Comparison of ENCODE assay signal across 8 cellular contexts in the genomic region with DNA sequence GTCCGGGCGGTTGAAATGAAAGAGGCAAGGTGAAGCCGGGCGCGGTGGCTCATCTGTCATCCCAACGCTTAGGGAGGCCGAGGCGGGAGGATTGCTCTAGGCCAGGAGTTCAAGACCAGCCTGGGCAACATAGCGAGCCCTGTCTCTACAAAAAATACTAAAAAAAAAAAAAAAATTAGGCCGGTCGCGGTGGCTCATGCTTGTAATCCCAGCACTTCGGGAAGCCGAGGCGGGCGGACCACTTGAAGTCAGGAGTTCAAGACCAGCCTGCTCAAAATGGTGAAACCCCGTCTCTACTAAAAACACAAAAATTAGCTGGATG. TPM values are rescaled to one million over a fixed set of nuclear protein-coding genes. Genes with fewer than 3 reads are reported as not detected.
A peak's percentile ranks its signal among the peaks of the same experiment; 100 is the strongest.
DNase-seq lines count a peak whose midpoint lies in the region; ATAC-seq and TF ChIP-seq lines count a peak whose summit lies in the region.

No MANE protein-coding gene starts in this region.

- TF ChIP-seq POLR2A in heart left ventricle (IDR thresholded peaks at IDR 0.05) (no peak), upper lobe of left lung (IDR thresholded peaks at IDR 0.05) (no peak)

- H3K27me3 Mint-ChIP-seq in brain = peaks cover 8% of the 10 kb centered on the region

- WGBS in heart left ventricle, 4 donors = 19 to 32% (median 23%) methylated on average over 16 to 17 of the region's 17 CpGs
- WGBS in mesodermal cell (ENCODE audit: insufficient coverage in 2 of 2), 2 experiments = 22 to 27% methylated on average over 12 to 13 of the region's 17 CpGs
- 24 to 27% methylated on average over 17 of the region's 17 CpGs for WGBS in upper lobe of left lung, 2 donors

- H3K27ac Mint-ChIP-seq in brain = peak overlapping the region in 3 of 5 experiments; percentile 91 to 98 (median 97)

- no peak for ATAC-seq in heart left ventricle
- ATAC-seq in upper lobe of left lung (ENCODE audit: low FRiP score in 2 of 2) = no peak
- no peak for ATAC-seq in HG03565 (IDR thresholded peaks at IDR 0.05; ENCODE audit: unreplicated experiment)

- H3K4me1 ChIP-seq in heart left ventricle (peaks cover 7 to 26% (median 14%) of the 10 kb centered on the region in 12 donors), mesodermal cell (ENCODE audit: control insufficient read depth, insufficient read depth, low read length, poor library complexity, severe bottlenecking) (no peaks in the 10 kb centered on the region), upper lobe of left lung (peaks cover 11 to 27% (median 15%) of the 10 kb centered on the region in 4 donors)

- H3K36me3 Mint-ChIP-seq in brain = peaks cover 37% of the 10 kb centered on the region

- DNase-seq in heart left ventricle (no peak), cardiac septum (ENCODE audit: low spot score) (no peak), upper lobe of left lung (no peak)
- DNase-seq in activated CD4-positive, CD25-positive, alpha-beta regulatory T cell treated with anti-CD3 and anti-CD28 coated beads, Interleukin-2, amount 50 U/mL, for 72 hours = no peak
- no peak for DNase-seq in activated CD4-positive, alpha-beta T cell treated with anti-CD3 and anti-CD28 coated beads for 1 hour

- TF ChIP-seq EP300 in upper lobe of left lung (IDR thresholded peaks at IDR 0.05) = no peak

- H3K36me3 ChIP-seq in heart left ventricle (peaks cover 0 to 38% (median 29%) of the 10 kb centered on the region in 9 donors), mesodermal cell (ENCODE audit: control insufficient read depth, insufficient read depth, low read length) (peaks cover 26% of the 10 kb centered on the region), upper lobe of left lung (peaks cover 16 to 41% (median 30%) of the 10 kb centered on the region in 4 donors)

- peak overlapping the region; percentile 47 to 99 (median 95) for H3K4me3 ChIP-seq in heart left ventricle
- H3K4me3 ChIP-seq in mesodermal cell (ENCODE audit: extremely low read depth, insufficient read depth, low read length, poor library complexity, severe bottlenecking) = peak overlapping the region; percentile 71
- H3K4me3 ChIP-seq in upper lobe of left lung = peak overlapping the region; percentile 85 to 100 (median 95)

- H3K9me3 ChIP-seq in heart left ventricle = no peaks in the 10 kb centered on the region
- peaks cover 6% of the 10 kb centered on the region for H3K9me3 ChIP-seq in mesodermal cell (ENCODE audit: control insufficient read depth, low read length)
- no peaks in the 10 kb centered on the region for H3K9me3 ChIP-seq in upper lobe of left lung

- intact Hi-C loops in heart left ventricle (cut with DNase I) (loop anchor here in 6 of 10 donors (1.0 to 5.0 kb wide), 3 partner anchors 34 to 110 kb away; partner anchors contain the start of genes JOSD2 (in 5 of the 6) and NAPSA (in 2 of the 6)), cardiac septum (cut with DNase I) (loop anchor here (2.0 to 5.0 kb wide), 2 partner anchors 34 to 100 kb away; partner anchors contain the start of genes JOSD2 and NR1H2)

- H3K27ac ChIP-seq in heart left ventricle (peak overlapping the region in 7 of 12 donors; percentile 35 to 88 (median 83)), mesodermal cell (ENCODE audit: low read depth, low read length, severe bottlenecking) (no peak overlapping the region), upper lobe of left lung (peak overlapping the region; percentile 84 to 90 (median 85))

- H3K4me3 Mint-ChIP-seq in brain = peak overlapping the region in 3 of 5 experiments; percentile 97 to 99 (median 98)

- H3K9me3 Mint-ChIP-seq in brain = peaks cover 3 to 69% (median 29%) of the 10 kb centered on the region in 5 experiments

- H3K27me3 ChIP-seq in heart left ventricle (no peaks in the 10 kb centered on the region), upper lobe of left lung (no peaks in the 10 kb centered on the region)

- TF ChIP-seq CTCF in heart left ventricle (IDR thresholded peaks at IDR 0.05) = no peak
- no peak for TF ChIP-seq CTCF in brain (conservative IDR thresholded peaks at IDR 0.05)
- TF ChIP-seq CTCF in upper lobe of left lung (IDR thresholded peaks at IDR 0.05) = no peak

- H3K4me1 Mint-ChIP-seq in brain = peaks cover 18% of the 10 kb centered on the region

RNA-seq across cellular contexts. Expression of gene GARIN5A, which starts 0.3 kb away (rescaled TPM):
- total RNA-seq in heart left ventricle (1 to 10 TPM in 6 of 9 donors, under 1 TPM in 3; 0.51 to 6.4 (median 1.6) TPM), cardiac septum (1.1 TPM), upper lobe of left lung (10 to 100 TPM in 1 of 6 donors, 1 to 10 TPM in 4, not detected in 1; 2.4 to 10.1 (median 3.0) TPM)
- polyA plus RNA-seq in heart left ventricle (1 to 10 TPM; 1.1 to 3.0 TPM), brain (ENCODE audit: insufficient read depth, low read depth, low replicate concordance) (15.9 TPM)
- 1.7 TPM for polyA plus RNA-seq in mesodermal cell (2013, experiment 1 of 2)
- polyA plus RNA-seq in mesodermal cell (2013, experiment 2 of 2) = 1.5 TPM

RNA-seq across cellular contexts. Expression of gene EMC10, which starts 0.6 kb away (rescaled TPM):
- 100 to 1,000 TPM in 4 of 9 donors, 10 to 100 TPM in 5; 72.8 to 138 (median 91.1) TPM for total RNA-seq in heart left ventricle
- polyA plus RNA-seq in heart left ventricle = 100 to 1,000 TPM in 1 of 2 donors, 10 to 100 TPM in 1; 95.3 to 108 TPM
- 106 TPM for total RNA-seq in cardiac septum
- polyA plus RNA-seq in brain (ENCODE audit: insufficient read depth, low read depth, low replicate concordance) = 171 TPM
- 81.7 TPM for polyA plus RNA-seq in mesodermal cell (2013, experiment 1 of 2)
- polyA plus RNA-seq in mesodermal cell (2013, experiment 2 of 2) = 63.6 TPM
- total RNA-seq in upper lobe of left lung = 100 to 1,000 TPM in 4 of 6 donors, 10 to 100 TPM in 2; 83.8 to 155 (median 121) TPM

RNA-seq across cellular contexts. Expression of gene JOSD2, which starts 34.1 kb away (rescaled TPM):
- total RNA-seq in heart left ventricle = 10 to 100 TPM; 18.7 to 43.8 (median 29.5) TPM
- polyA plus RNA-seq in heart left ventricle = 10 to 100 TPM; 47.7 to 49.7 TPM
- total RNA-seq in cardiac septum = 36.1 TPM
- polyA plus RNA-seq in brain (ENCODE audit: insufficient read depth, low read depth, low replicate concordance) = 36.8 TPM
- polyA plus RNA-seq in mesodermal cell (2013, experiment 1 of 2) = 17.1 TPM
- polyA plus RNA-seq in mesodermal cell (2013, experiment 2 of 2) = 11.3 TPM
- total RNA-seq in upper lobe of left lung = 10 to 100 TPM; 22.6 to 59.2 (median 40.1) TPM

RNA-seq across cellular contexts. Expression of gene ASPDH, which starts 36.8 kb away (rescaled TPM):
- total RNA-seq in heart left ventricle = not detected
- polyA plus RNA-seq in heart left ventricle = not detected
- not detected for total RNA-seq in cardiac septum
- 58.1 TPM for polyA plus RNA-seq in brain (ENCODE audit: insufficient read depth, low read depth, low replicate concordance)
- polyA plus RNA-seq in mesodermal cell (2013, experiment 1 of 2) = not detected
- polyA plus RNA-seq in mesodermal cell (2013, experiment 2 of 2) = not detected
- total RNA-seq in upper lobe of left lung = not detected

RNA-seq across cellular contexts. Expression of gene MYBPC2, which starts 44.2 kb away (rescaled TPM):
- total RNA-seq in heart left ventricle (under 1 TPM in 3 of 9 donors, not detected in 6; 0.09 to 0.35 (median 0.28) TPM), cardiac septum (not detected), upper lobe of left lung (under 1 TPM in 2 of 6 donors, not detected in 4; 0.09 to 0.17 TPM)
- polyA plus RNA-seq in heart left ventricle (not detected), brain (ENCODE audit: insufficient read depth, low read depth, low replicate concordance) (not detected)
- polyA plus RNA-seq in mesodermal cell (2013, experiment 1 of 2) = 0.18 TPM
- 0.81 TPM for polyA plus RNA-seq in mesodermal cell (2013, experiment 2 of 2)
